22 cellular contexts compared by ENCODE assay signal in the genomic region with DNA sequence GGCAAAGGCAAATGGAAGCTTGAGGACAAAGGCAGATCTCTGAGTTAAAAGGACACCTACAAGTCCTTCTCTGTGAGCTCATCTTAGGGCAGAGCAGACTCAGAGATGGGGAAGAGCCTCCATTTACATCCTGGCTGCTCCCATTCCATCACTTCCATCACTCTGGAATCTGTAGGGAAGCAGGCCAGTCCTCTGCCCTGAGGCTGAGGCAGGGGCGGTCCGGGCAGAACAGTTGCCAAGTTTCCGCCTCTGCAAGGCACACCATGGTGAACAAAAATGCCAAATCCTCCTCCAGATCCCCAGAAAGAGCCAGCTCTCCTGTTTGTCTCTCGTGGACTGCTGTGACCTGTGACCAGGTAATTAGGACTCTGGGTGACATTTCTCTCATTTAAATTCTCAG.
"Had no signal": no experiment of that assay in that cellular context is flagged by ENCODE, and none has a peak within 500 bp of the region (broad histone marks: within the 10 kb centered on the region; RNA-seq: fewer than 3 reads in every experiment).

No MANE protein-coding gene starts in this region.

- H3K9me3 Mint-ChIP-seq: activated naive CD4-positive, alpha-beta T cell treated with anti-CD3 and anti-CD28 coated beads for 36 hours; activated naive CD8-positive, alpha-beta T cell treated with anti-CD3 and anti-CD28 coated beads, Interleukin-2, amount 10 ng/mL, durations not matched to agents 7 days and 5 days; mesothelial cell of epicardium had no signal

- H3K27me3 Mint-ChIP-seq: activated naive CD8-positive, alpha-beta T cell treated with anti-CD3 and anti-CD28 coated beads, Interleukin-2, amount 10 ng/mL, durations not matched to agents 7 days and 5 days; naive thymus-derived CD8-positive, alpha-beta T cell had no signal

- H3K27ac Mint-ChIP-seq: activated naive CD4-positive, alpha-beta T cell treated with anti-CD3 and anti-CD28 coated beads for 36 hours; activated naive CD8-positive, alpha-beta T cell treated with anti-CD3 and anti-CD28 coated beads, Interleukin-2, amount 10 ng/mL, durations not matched to agents 7 days and 5 days; immature natural killer cell; mesothelial cell of epicardium; naive thymus-derived CD8-positive, alpha-beta T cell had no signal

- H3K9me3 ChIP-seq: left ventricle myocardium inferior, ovary, psoas muscle, right atrium auricular region, upper lobe of right lung had no signal

- ATAC-seq: naive thymus-derived CD8-positive, alpha-beta T cell; psoas muscle; stimulated activated naive CD8-positive, alpha-beta T cell treated with anti-CD3 and anti-CD28 coated beads, Interleukin-15, Interleukin-2, amounts not matched to agents 100 U/mL and 50 U/mL, for 24 hours; upper lobe of right lung had no signal

- DNase-seq: activated CD4-positive, alpha-beta T cell treated with anti-CD3 and anti-CD28 coated beads, Interleukin-2, amount 50 U/mL, for 4 hours; activated CD8-positive, alpha-beta memory T cell treated with anti-CD3 and anti-CD28 coated beads, Interleukin-2, amount 50 U/mL, for 48 hours; activated naive CD4-positive, alpha-beta T cell treated with anti-CD3 and anti-CD28 coated beads for 36 hours; activated naive CD8-positive, alpha-beta T cell treated with anti-CD3 and anti-CD28 coated beads, Interleukin-2, amount 10 ng/mL, durations not matched to agents 7 days and 5 days; activated T-cell treated with anti-CD3 and anti-CD28 coated beads, Interleukin-2, amount 50 U/mL, for 48 hours; amniotic stem cell; cerebellar nuclear complex; cortex of kidney; foreskin melanocyte; immature natural killer cell; left ventricle myocardium inferior; naive thymus-derived CD8-positive, alpha-beta T cell; ovary; psoas muscle; stimulated activated CD4-positive, alpha-beta T cell treated with anti-CD3 and anti-CD28 coated beads, Interleukin-12 subunit alpha, Interleukin-12 subunit beta, amount 100 ng/mL, for 4 hours; stimulated activated CD4-positive, alpha-beta T cell treated with anti-CD3 and anti-CD28 coated beads, Interleukin-4, amount 100 ng/mL, for 4 hours; stimulated activated naive CD8-positive, alpha-beta T cell treated with anti-CD3 and anti-CD28 coated beads, Interleukin-15, Interleukin-2, amounts not matched to agents 100 U/mL and 50 U/mL, for 24 hours; upper lobe of right lung; WERI-Rb-1 had no signal

- H3K36me3 ChIP-seq: left ventricle myocardium inferior, ovary, right atrium auricular region, upper lobe of right lung, WERI-Rb-1 had no signal

- H3K4me3 ChIP-seq: hepatocyte, left ventricle myocardium inferior, ovary, psoas muscle, right atrium auricular region, upper lobe of right lung had no signal

- H3K36me3 Mint-ChIP-seq: activated naive CD8-positive, alpha-beta T cell treated with anti-CD3 and anti-CD28 coated beads, Interleukin-2, amount 10 ng/mL, durations not matched to agents 7 days and 5 days; immature natural killer cell; mesothelial cell of epicardium; naive thymus-derived CD8-positive, alpha-beta T cell had no signal

- H3K4me1 Mint-ChIP-seq: activated naive CD8-positive, alpha-beta T cell treated with anti-CD3 and anti-CD28 coated beads, Interleukin-2, amount 10 ng/mL, durations not matched to agents 7 days and 5 days; immature natural killer cell; naive thymus-derived CD8-positive, alpha-beta T cell had no signal

- H3K4me3 Mint-ChIP-seq: activated naive CD4-positive, alpha-beta T cell treated with anti-CD3 and anti-CD28 coated beads for 36 hours; activated naive CD8-positive, alpha-beta T cell treated with anti-CD3 and anti-CD28 coated beads, Interleukin-2, amount 10 ng/mL, durations not matched to agents 7 days and 5 days; immature natural killer cell; mesothelial cell of epicardium; naive thymus-derived CD8-positive, alpha-beta T cell had no signal

- H3K4me1 ChIP-seq: left ventricle myocardium inferior, psoas muscle, right atrium auricular region, upper lobe of right lung had no signal

- H3K27me3 ChIP-seq: hepatocyte, ovary, right atrium auricular region, upper lobe of right lung had no signal

- H3K27ac ChIP-seq: hepatocyte, left ventricle myocardium inferior, ovary, psoas muscle, right atrium auricular region, upper lobe of right lung, WERI-Rb-1 had no signal
